ENCODE assay signal across 19 cellular contexts in the genomic region with DNA sequence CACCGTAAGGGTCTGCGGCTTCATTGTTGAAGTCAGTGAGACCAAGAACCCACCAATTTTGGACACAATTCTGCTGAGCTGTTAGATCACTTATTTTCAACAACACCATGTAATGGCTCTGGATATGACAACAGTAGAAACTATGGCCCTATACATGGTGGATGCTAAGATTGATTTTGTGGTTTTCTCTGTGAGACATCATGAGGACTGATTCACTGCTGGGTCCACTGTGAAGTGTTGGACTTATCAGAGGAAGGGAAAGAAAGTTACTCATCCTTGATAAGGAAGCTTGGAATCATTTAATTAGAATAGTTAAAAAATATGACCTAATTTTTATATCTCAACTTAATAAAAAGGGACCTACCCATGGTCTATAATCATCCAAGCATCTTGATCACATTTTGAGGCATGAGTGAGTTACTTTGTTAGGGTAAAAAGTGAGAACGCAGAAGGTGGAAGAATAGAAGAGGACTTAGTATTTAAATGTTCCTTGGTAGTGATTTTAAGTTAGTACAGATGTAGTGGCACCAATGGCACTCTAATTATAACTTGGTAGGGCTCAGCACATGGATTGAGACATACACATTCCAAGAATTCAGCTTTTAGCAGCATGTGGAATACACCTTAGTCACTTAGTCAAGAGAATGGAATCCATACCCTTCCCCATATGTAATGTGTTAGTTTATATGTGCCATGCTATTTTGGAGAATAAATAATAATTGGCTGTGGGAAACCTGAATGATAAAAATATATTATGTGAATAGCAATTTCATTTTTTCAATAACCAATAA.
"Had no signal": no experiment of that assay in that cellular context is flagged by ENCODE, and none has a peak within 500 bp of the region (broad histone marks: within the 10 kb centered on the region; RNA-seq: fewer than 3 reads in every experiment).

No MANE protein-coding gene starts in this region.

- H3K27ac ChIP-seq: hepatocyte had no signal

- H3K27me3 ChIP-seq: hepatocyte had no signal

- ATAC-seq: activated CD8-positive, alpha-beta T cell treated with anti-CD3 and anti-CD28 coated beads for 36 hours; activated T-cell treated with anti-CD3 and anti-CD28 coated beads, Interleukin-2, amount 50 U/mL, for 4 hours; effector memory CD8-positive, alpha-beta T cell; left ventricle myocardium superior; natural killer cell treated with Interleukin-12 subunit alpha and Interleukin-12 subunit beta and Interleukin-15 and Interleukin-18, amount 100 ng/mL, for 72 hours; right cardiac atrium; T-helper 17 cell had no signal

- H3K4me3 ChIP-seq: hepatocyte, smooth muscle cell had no signal

- DNase-seq: activated B cell treated with CpG ODN at 0.5 μM for 24 hours; activated CD4-positive, alpha-beta T cell treated with anti-CD3 and anti-CD28 coated beads for 48 hours; activated CD8-positive, alpha-beta T cell treated with anti-CD3 and anti-CD28 coated beads for 36 hours; activated effector memory CD4-positive, alpha-beta T cell treated with Interleukin-2 at 50 U/mL for 16 hours; activated naive CD4-positive, alpha-beta T cell treated with anti-CD3 and anti-CD28 coated beads, Interleukin-2, amount 50 U/mL, for 16 hours; activated T-cell treated with anti-CD3 and anti-CD28 coated beads, Interleukin-2, amount 50 U/mL, for 4 hours; amniotic stem cell; cerebellar nuclear complex; effector memory CD8-positive, alpha-beta T cell; kidney; left ventricle myocardium superior; nucleus accumbens; right cardiac atrium; stimulated activated CD4-positive, alpha-beta T cell treated with anti-CD3 and anti-CD28 coated beads, Interleukin-4, amount 100 ng/mL, for 4 hours; stimulated activated CD8-positive, alpha-beta memory T cell treated with anti-CD3 and anti-CD28 coated beads, Interleukin-4, amount 100 ng/mL, for 48 hours; T-helper 17 cell had no signal
